ENCODE assay signal across 8 cellular contexts in the genomic region with DNA sequence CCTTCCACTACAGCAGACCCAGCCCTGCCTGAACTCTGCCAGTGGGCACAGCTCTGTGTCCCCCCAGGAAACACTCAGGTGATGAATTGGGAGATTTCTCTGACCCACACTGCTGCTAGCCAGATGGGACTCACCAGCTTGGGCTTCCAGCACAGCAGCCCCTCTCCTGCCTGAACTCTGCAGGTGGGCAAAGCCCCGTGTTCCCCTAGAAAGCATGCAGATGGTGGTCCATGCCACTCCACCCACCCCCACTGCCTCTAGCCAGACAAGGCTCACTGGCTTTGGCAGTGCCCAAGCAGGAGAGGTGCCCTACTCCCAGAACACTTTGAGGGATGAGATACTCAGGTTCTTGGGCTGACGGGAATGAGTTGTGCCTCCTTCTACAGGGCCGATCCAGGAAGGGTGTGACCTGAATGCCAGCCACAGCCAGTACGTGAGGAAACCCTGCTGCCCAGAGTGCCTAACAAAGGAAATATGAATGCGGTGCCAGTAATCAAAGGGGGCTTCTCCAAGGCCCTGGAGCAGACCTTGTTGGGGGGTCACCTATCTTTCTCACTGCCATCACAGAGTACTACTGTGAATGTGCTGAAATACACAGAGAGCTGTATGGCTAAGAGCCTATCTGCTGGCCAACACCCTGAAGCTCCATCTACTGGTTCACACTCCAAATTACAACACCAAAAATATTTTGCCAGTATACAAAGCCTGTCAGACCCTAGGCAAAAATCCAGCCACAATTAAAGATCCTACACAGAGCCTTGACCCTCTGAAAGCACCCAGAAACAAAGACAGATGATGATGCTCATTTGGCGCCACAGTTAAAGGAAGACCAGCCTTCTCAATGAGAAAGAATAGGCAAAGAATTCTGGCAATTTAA.
DNase-seq lines count a peak whose midpoint lies in the region; ATAC-seq and TF ChIP-seq lines count a peak whose summit lies in the region.

No MANE protein-coding gene starts in this region.

- no peak overlapping the region for H3K9ac ChIP-seq in fibroblast of lung (ENCODE audit: insufficient read depth, low read length)

- H3K27ac ChIP-seq in fibroblast of lung (ENCODE audit: insufficient read depth, low read length) = no peak overlapping the region
- no peak overlapping the region for H3K27ac ChIP-seq in tibial artery

- intact Hi-C loops in tibial artery (cut with DNase I; ENCODE audit: low total_unique reads) = no loop called here

- H3K4me3 ChIP-seq in fibroblast of lung (replicated peaks in 1 of 4; ENCODE audit: control extremely low read depth in 1 of 4, insufficient read depth in 1 of 4, low read depth in 3 of 4, low read length in 4 of 4) (no peak overlapping the region), tibial artery (no peak overlapping the region)

- H3K4me2 ChIP-seq in fibroblast of lung (ENCODE audit: extremely low read depth, insufficient read depth, low read length) = no peak overlapping the region

- no peaks in the 10 kb centered on the region for H4K20me1 ChIP-seq in fibroblast of lung (ENCODE audit: control insufficient read depth, extremely low read depth, insufficient read depth, low read length)

- DNase-seq in NCI-H1694 (lab: John Stamatoyannopoulos, UW) (peak; percentile 4), NCI-H1694 treated with DMSO at 0.1 percent for 48 hours (lab: John Stamatoyannopoulos, UW) (no peak), SKM-1 (lab: John Stamatoyannopoulos, UW; ENCODE audit: unreplicated experiment) (peak; percentile 60), fibroblast of lung (ENCODE audit: low read depth in 2 of 2) (peak; percentile 29 to 57), tibial artery (no peak), NCI-H2029 (lab: John Stamatoyannopoulos, UW) (no peak)

- H3K27me3 ChIP-seq in fibroblast of lung (ENCODE audit: control insufficient read depth, insufficient read depth, low read length) (no peaks in the 10 kb centered on the region), tibial artery (no peaks in the 10 kb centered on the region)

- no peaks in the 10 kb centered on the region for H3K79me2 ChIP-seq in fibroblast of lung (ENCODE audit: control insufficient read depth, insufficient read depth, low read length)

- no peaks in the 10 kb centered on the region for H3K4me1 ChIP-seq in fibroblast of lung (ENCODE audit: control insufficient read depth, extremely low read depth, insufficient read depth, low read length)
- H3K4me1 ChIP-seq in tibial artery = no peaks in the 10 kb centered on the region

- H3K9me3 ChIP-seq in fibroblast of lung (ENCODE audit: control insufficient read depth, insufficient read depth, low read depth, low read length) (no peaks in the 10 kb centered on the region), tibial artery (no peaks in the 10 kb centered on the region)

- ATAC-seq in HG02588 (IDR thresholded peaks at IDR 0.05; ENCODE audit: unreplicated experiment) (peak; percentile 69), GM18870 (IDR thresholded peaks at IDR 0.05; ENCODE audit: unreplicated experiment) (no peak)

- H3K36me3 ChIP-seq in fibroblast of lung (ENCODE audit: control insufficient read depth, insufficient read depth, low read length) = no peaks in the 10 kb centered on the region
- H3K36me3 ChIP-seq in tibial artery = no peaks in the 10 kb centered on the region

- H2AFZ ChIP-seq in fibroblast of lung (ENCODE audit: low read length) = no peak overlapping the region

- TF ChIP-seq CTCF in fibroblast of lung (conservative IDR thresholded peaks at IDR 0.05 in 1 of 2, IDR thresholded peaks at IDR 0.05 in 1 of 2; ENCODE audit: low read depth in 1 of 2, low read length in 2 of 2) = peak; percentile 45 to 57
- TF ChIP-seq CTCF in tibial artery (IDR thresholded peaks at IDR 0.05) = peak; percentile 16 to 18

Comparison
In these comparisons a context has a peak if more than half of its experiments do, and no peak if none do; other contexts are left out.
1. DNase-seq: peak in NCI-H1694 (single experiment), SKM-1 (single experiment) and fibroblast of lung (2 of 2); none in NCI-H1694 treated with DMSO at 0.1 percent for 48 hours (single experiment), tibial artery (0 of 2) and NCI-H2029 (single experiment).